9 cellular contexts compared by ENCODE assay signal in the genomic region with DNA sequence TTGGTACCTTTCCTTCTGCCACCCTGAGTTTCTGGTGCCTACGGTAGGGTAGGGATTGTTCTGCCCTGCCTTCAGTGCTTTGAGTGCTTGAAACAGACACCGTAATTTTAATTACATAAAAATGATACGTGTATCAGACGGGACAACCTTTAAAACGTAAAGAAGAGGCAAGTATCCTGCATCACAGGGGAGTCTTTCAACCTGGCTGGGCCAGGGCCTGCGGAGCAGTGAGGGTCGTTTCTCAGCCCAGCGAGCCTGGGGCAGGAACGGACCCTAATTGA. TPM values are rescaled to one million over a fixed set of nuclear protein-coding genes. Genes with fewer than 3 reads are reported as not detected.
DNase-seq lines count a peak whose midpoint lies in the region; ATAC-seq and TF ChIP-seq lines count a peak whose summit lies in the region.
"Had no signal": no experiment of that assay in that cellular context is flagged by ENCODE, and none has a peak within 500 bp of the region (broad histone marks: within the 10 kb centered on the region; RNA-seq: fewer than 3 reads in every experiment).

No MANE protein-coding gene starts in this region.

- no peaks in the 10 kb centered on the region for H3K9me3 ChIP-seq in left ventricle myocardium inferior (replicated peaks)
- H3K9me3 ChIP-seq in vagina, result no peaks in the 10 kb centered on the region
- no peaks in the 10 kb centered on the region for H3K9me3 ChIP-seq in effector memory CD4-positive, alpha-beta T cell (ENCODE audit: control insufficient read depth, low read length)

- no peak for DNase-seq in left ventricle myocardium inferior
- no peak for DNase-seq in left ventricle myocardium superior
- DNase-seq in effector memory CD8-positive, alpha-beta T cell, result no peak
- no peak for DNase-seq in vagina (ENCODE audit: extremely low spot score in 2 of 2)
- no peak for DNase-seq in kidney tubule cell (ENCODE audit: low spot score)
- no peak for DNase-seq in effector memory CD4-positive, alpha-beta T cell
- DNase-seq: foreskin melanocyte had no signal

- H3K27ac Mint-ChIP-seq in effector memory CD8-positive, alpha-beta T cell, result no peak overlapping the region
- H3K27ac Mint-ChIP-seq in nephron, result peak overlapping the region; percentile 97 to 98 (median 97)

- no peak for ATAC-seq in left ventricle myocardium superior
- no peak for ATAC-seq in effector memory CD8-positive, alpha-beta T cell (replicated peaks)
- no peak for ATAC-seq in HG02642 (IDR thresholded peaks at IDR 0.05; ENCODE audit: poor library complexity, unreplicated experiment)

- H3K4me1 ChIP-seq in left ventricle myocardium inferior (peaks cover 91% of the 10 kb centered on the region), vagina (peaks cover 33% of the 10 kb centered on the region)
- H3K4me1 ChIP-seq in effector memory CD4-positive, alpha-beta T cell (ENCODE audit: control insufficient read depth, insufficient read depth, low read length, poor library complexity, severe bottlenecking), result peaks cover 11% of the 10 kb centered on the region

- peaks cover 80 to 92% of the 10 kb centered on the region in 2 donors for H3K27me3 Mint-ChIP-seq in effector memory CD8-positive, alpha-beta T cell
- no peaks in the 10 kb centered on the region for H3K27me3 Mint-ChIP-seq in nephron (ENCODE audit: low read depth)

- H3K27ac ChIP-seq in left ventricle myocardium inferior (replicated peaks) (peak overlapping the region; percentile 88), vagina (peak overlapping the region; percentile 73)
- H3K27ac ChIP-seq in effector memory CD4-positive, alpha-beta T cell (ENCODE audit: insufficient read depth, low read length, poor library complexity, severe bottlenecking), result no peak overlapping the region

- intact Hi-C loops in left ventricle myocardium inferior (cut with micrococcal nuclease) (no loop called here), left ventricle myocardium superior (cut with micrococcal nuclease) (no loop called here), vagina (cut with DNase I) (loop anchor here (5.0 kb wide), 1 partner anchor 36 kb away; no protein-coding TSS in a partner anchor)

- H3K9me3 Mint-ChIP-seq in effector memory CD8-positive, alpha-beta T cell, result no peaks in the 10 kb centered on the region
- H3K9me3 Mint-ChIP-seq in nephron, result no peaks in the 10 kb centered on the region

- no peaks in the 10 kb centered on the region for H3K36me3 Mint-ChIP-seq in effector memory CD8-positive, alpha-beta T cell (ENCODE audit: insufficient read depth)
- H3K36me3 Mint-ChIP-seq in nephron (ENCODE audit: low read depth), result no peaks in the 10 kb centered on the region

- TF ChIP-seq CTCF in left ventricle myocardium inferior (IDR thresholded peaks at IDR 0.05; ENCODE audit: borderline replicate concordance) (no peak), nephron (IDR thresholded peaks at IDR 0.05; ENCODE audit: unreplicated experiment in 3 of 3) (no peak), vagina (IDR thresholded peaks at IDR 0.05) (no peak)

- peaks cover 13 to 15% of the 10 kb centered on the region in 2 donors for H3K4me1 Mint-ChIP-seq in effector memory CD8-positive, alpha-beta T cell (ENCODE audit: low read depth in 2 of 2)
- peaks cover 69% of the 10 kb centered on the region for H3K4me1 Mint-ChIP-seq in nephron

- H3K36me3 ChIP-seq in left ventricle myocardium inferior (no peaks in the 10 kb centered on the region), vagina (no peaks in the 10 kb centered on the region)
- H3K36me3 ChIP-seq in effector memory CD4-positive, alpha-beta T cell (ENCODE audit: control insufficient read depth, insufficient read depth, low read length), result no peaks in the 10 kb centered on the region

- no peaks in the 10 kb centered on the region for H3K27me3 ChIP-seq in left ventricle myocardium inferior (ENCODE audit: low read depth)
- no peaks in the 10 kb centered on the region for H3K27me3 ChIP-seq in vagina
- H3K27me3 ChIP-seq in effector memory CD4-positive, alpha-beta T cell (replicated peaks; ENCODE audit: control insufficient read depth, insufficient read depth, low read length, poor library complexity, severe bottlenecking), result peaks cover 36% of the 10 kb centered on the region

- no peak for TF ChIP-seq POLR2A in vagina (IDR thresholded peaks at IDR 0.05)

- H3K4me3 Mint-ChIP-seq in effector memory CD8-positive, alpha-beta T cell, result peak overlapping the region; percentile 52 to 54
- peak overlapping the region; percentile 77 to 92 (median 89) for H3K4me3 Mint-ChIP-seq in nephron

- H3K4me3 ChIP-seq in left ventricle myocardium inferior (peak overlapping the region; percentile 80), vagina (peak overlapping the region; percentile 61 to 78)
- H3K4me3 ChIP-seq in effector memory CD4-positive, alpha-beta T cell (ENCODE audit: insufficient read depth, low read depth, low read length, poor library complexity, severe bottlenecking), result no peak overlapping the region

RNA-seq across cellular contexts. Expression of a gene that starts 0.5 kb away (rescaled TPM):
- total RNA-seq in left ventricle myocardium inferior (50.7 TPM), left ventricle myocardium superior (54.8 TPM), vagina (38.8 TPM)

Comparison
In these comparisons a context has a peak if more than half of its experiments do, and no peak if none do; other contexts are left out.
1. H3K27ac Mint-ChIP-seq: peak in nephron (3 of 3); none in effector memory CD8-positive, alpha-beta T cell (0 of 2).